In genomic region chr17:42999003-42999525, GRCh38 we compare ENCODE assay signal across 8 cellular contexts. TPM values are rescaled to one million over a fixed set of nuclear protein-coding genes. Genes with fewer than 3 reads are reported as not detected.
DNase-seq lines count a peak whose midpoint lies in the region; ATAC-seq, FAIRE-seq and TF ChIP-seq lines count a peak whose summit lies in the region.

No MANE protein-coding gene starts in this region.

- H4K91ac ChIP-seq in neuronal stem cell (ENCODE audit: low read depth, low read length, poor library complexity): no peak overlapping the region

- no TSS peak for BruUV-seq in OCI-LY7 (replicated peaks; lab: Mats Ljungman, UMichigan)
- no TSS peak for BruUV-seq in endothelial cell of umbilical vein (replicated peaks; lab: Mats Ljungman, UMichigan)

- H3K36me3 Mint-ChIP-seq in CD14-positive monocyte: peaks cover 49 to 58% of the 10 kb centered on the region in 2 donors

- H3K9me2 ChIP-seq in OCI-LY7 (ENCODE audit: insufficient read depth, low read length): no peaks in the 10 kb centered on the region

- no CpG with 5 or more reads among the region's 10 CpGs for WGBS in neuronal stem cell (ENCODE audit: extremely low coverage in 2 of 2, insufficient read length in 2 of 2, insufficient replicate concordance in 1 of 2), 2 donors

- dilution Hi-C loops in endothelial cell of umbilical vein (cut with MboI; ENCODE audit: extremely low pct_ligation_motif_present, low sequenced_read_pairs): no loop called here

- no peak overlapping the region for H2BK5ac ChIP-seq in neuronal stem cell (ENCODE audit: low read length)

- H3K79me1 ChIP-seq in neuronal stem cell (ENCODE audit: low read depth, low read length): peaks cover 6% of the 10 kb centered on the region

- no peak overlapping the region for H4K8ac ChIP-seq in neuronal stem cell (ENCODE audit: low read depth, low read length)

- H3K4me3 ChIP-seq in OCI-LY7 (ENCODE audit: low read depth, low read length, poor library complexity, severe bottlenecking): peak overlapping the region; percentile 95
- H3K4me3 ChIP-seq in endothelial cell of umbilical vein (replicated peaks in 1 of 3; ENCODE audit: insufficient read depth in 1 of 3, low read depth in 1 of 3, low read length in 3 of 3): peak overlapping the region; percentile 56 to 86 (median 58)
- peak overlapping the region; percentile 86 to 95 for H3K4me3 ChIP-seq in neuronal stem cell (ENCODE audit: low read length in 2 of 2)

- H3K9me3 ChIP-seq in OCI-LY7 (ENCODE audit: low read length) (no peaks in the 10 kb centered on the region), endothelial cell of umbilical vein (replicated peaks; ENCODE audit: control insufficient read depth, insufficient read depth, low read length) (no peaks in the 10 kb centered on the region), neuronal stem cell (replicated peaks in 1 of 2; ENCODE audit: control insufficient read depth in 2 of 2, insufficient read depth in 1 of 2, low read depth in 1 of 2, low read length in 2 of 2) (no peaks in the 10 kb centered on the region)

- H3K18ac ChIP-seq in neuronal stem cell (ENCODE audit: low read length): no peak overlapping the region

- H3K36me3 ChIP-seq in OCI-LY7 (ENCODE audit: insufficient read depth, low read length) (peaks cover 69% of the 10 kb centered on the region), endothelial cell of umbilical vein (ENCODE audit: control insufficient read depth in 2 of 2, extremely low read depth in 1 of 2, insufficient read depth in 2 of 2, low read length in 2 of 2) (peaks cover 7 to 25% of the 10 kb centered on the region in 2 experiments), neuronal stem cell (replicated peaks in 1 of 2; ENCODE audit: control insufficient read depth in 2 of 2, insufficient read depth in 2 of 2, low read length in 2 of 2) (peaks cover 33 to 55% of the 10 kb centered on the region in 2 donors)

- peak overlapping the region; percentile 12 for H3K14ac ChIP-seq in neuronal stem cell (ENCODE audit: low read length)

- H3K4me1 Mint-ChIP-seq in CD14-positive monocyte: peaks cover 45% of the 10 kb centered on the region

- no peaks in the 10 kb centered on the region for H3K9me3 Mint-ChIP-seq in CD14-positive monocyte

- no peak overlapping the region for H2AK5ac ChIP-seq in neuronal stem cell (ENCODE audit: low read depth, low read length)

- H2BK12ac ChIP-seq in neuronal stem cell (ENCODE audit: low read length): no peak overlapping the region

- ATAC-seq in HG02763 (IDR thresholded peaks at IDR 0.05; ENCODE audit: unreplicated experiment): no peak
- no peak for ATAC-seq in HG03460 (IDR thresholded peaks at IDR 0.05; ENCODE audit: unreplicated experiment)
- ATAC-seq in GM21515 (IDR thresholded peaks at IDR 0.05; ENCODE audit: unreplicated experiment): no peak

- no peaks in the 10 kb centered on the region for H3K9me1 ChIP-seq in endothelial cell of umbilical vein (replicated peaks; ENCODE audit: control insufficient read depth, extremely low read depth, insufficient read depth, low read length)

- peaks cover 20% of the 10 kb centered on the region for H3K4me1 ChIP-seq in OCI-LY7 (ENCODE audit: insufficient read depth, low read length, poor library complexity, severe bottlenecking)
- peaks cover 23% of the 10 kb centered on the region for H3K4me1 ChIP-seq in endothelial cell of umbilical vein (ENCODE audit: control insufficient read depth, extremely low read depth, insufficient read depth, low read length)
- peaks cover 4 to 6% of the 10 kb centered on the region in 2 donors for H3K4me1 ChIP-seq in neuronal stem cell (ENCODE audit: control insufficient read depth in 2 of 2, insufficient read depth in 1 of 2, low read depth in 1 of 2, low read length in 2 of 2)

- H3K27me3 Mint-ChIP-seq in CD14-positive monocyte (ENCODE audit: low read depth in 3 of 3): peaks cover 0 to 3% (median 0%) of the 10 kb centered on the region in 3 donors

- POLR2A ChIA-PET in OCI-LY7 (lab: Charles Lee): interaction anchor here (0.6 to 2.1 kb wide), 6 partner anchors 9 to 526 kb away, joined by 3 to 21 read pairs (median 3); partner anchors contain the start of gene PSME3
- POLR2A ChIA-PET in endothelial cell of umbilical vein (lab: Charles Lee): interaction anchor here (1.6 to 2.2 kb wide), 2 partner anchors 11 to 317 kb away, joined by 4 to 9 read pairs; no protein-coding TSS in a partner anchor

- H3K27me3 ChIP-seq in endothelial cell of umbilical vein (ENCODE audit: control insufficient read depth in 2 of 2, insufficient read depth in 2 of 2, low read length in 2 of 2) (no peaks in the 10 kb centered on the region), neuronal stem cell (ENCODE audit: control insufficient read depth in 3 of 3, insufficient read depth in 3 of 3, low read depth in 1 of 3, low read length in 3 of 3) (peaks cover 0 to 1% (median 0%) of the 10 kb centered on the region in 3 experiments)

- TF ChIP-seq CTCF in CD14-positive monocyte (IDR thresholded peaks at IDR 0.05) (no peak), OCI-LY7 (conservative IDR thresholded peaks at IDR 0.05; ENCODE audit: low read length) (no peak), endothelial cell of umbilical vein (IDR thresholded peaks at IDR 0.05; ENCODE audit: extremely low read depth in 1 of 2, insufficient read depth in 1 of 2, low read depth in 1 of 2, low read length in 2 of 2) (no peak)

- H3K27ac ChIP-seq in OCI-LY7 (ENCODE audit: low read depth, low read length, poor library complexity, severe bottlenecking): peak overlapping the region; percentile 63
- H3K27ac ChIP-seq in endothelial cell of umbilical vein (ENCODE audit: insufficient read depth, low read depth, low read length): peak overlapping the region; percentile 75
- no peak overlapping the region for H3K27ac ChIP-seq in neuronal stem cell (replicated peaks; ENCODE audit: low read length)

- H3K79me2 ChIP-seq in OCI-LY7 (ENCODE audit: insufficient read depth, low read depth, low read length) (peaks cover 30% of the 10 kb centered on the region), endothelial cell of umbilical vein (ENCODE audit: control insufficient read depth, insufficient read depth, low read length) (peaks cover 27% of the 10 kb centered on the region)

- H2BK120ac ChIP-seq in neuronal stem cell (ENCODE audit: low read depth, low read length): no peak overlapping the region

- peak overlapping the region; percentile 96 to 99 (median 99) for H3K27ac Mint-ChIP-seq in CD14-positive monocyte

- H3K4ac ChIP-seq in neuronal stem cell (ENCODE audit: low read length): no peak overlapping the region

- H3K4me3 Mint-ChIP-seq in CD14-positive monocyte: peak overlapping the region; percentile 91 to 99

- intact Hi-C loops in CD14-positive monocyte (cut with micrococcal nuclease) (loop anchor here (5.0 to 10.0 kb wide), 3 partner anchors 154 to 432 kb away; partner anchors contain the start of genes AOC2 (in 2 of the 2) and MLX (in 1 of the 2)), OCI-LY7 (cut with micrococcal nuclease; ENCODE audit: unreplicated experiment) (loop anchor here (5.0 kb wide), 2 partner anchors 62 to 167 kb away; partner anchors contain the start of gene PSME3), endothelial cell of umbilical vein (cut with micrococcal nuclease) (loop anchor here (2.0 kb wide), 4 partner anchors 18 to 322 kb away; partner anchors contain the start of genes BRCA1, PLEKHH3, PTGES3L and RUNDC1)

- no peak for TF ChIP-seq POLR2A in endothelial cell of umbilical vein (IDR thresholded peaks at IDR 0.05; ENCODE audit: low read depth, low read length)

- H3K4me2 ChIP-seq in OCI-LY7 (ENCODE audit: low read length): peak overlapping the region; percentile 88
- peak overlapping the region; percentile 90 for H3K4me2 ChIP-seq in endothelial cell of umbilical vein (ENCODE audit: insufficient read depth, low read length)
- peak overlapping the region; percentile 80 for H3K4me2 ChIP-seq in neuronal stem cell (ENCODE audit: insufficient read depth, low read length, poor library complexity, severe bottlenecking)

- H2BK15ac ChIP-seq in neuronal stem cell (ENCODE audit: low read length): no peak overlapping the region

- peak overlapping the region; percentile 87 for H3K9ac ChIP-seq in endothelial cell of umbilical vein (replicated peaks; ENCODE audit: extremely low read depth, insufficient read depth, low read length)
- H3K9ac ChIP-seq in neuronal stem cell (ENCODE audit: low read depth, low read length, poor library complexity): peak overlapping the region; percentile 98

- H3K23ac ChIP-seq in neuronal stem cell (ENCODE audit: low read depth, low read length, poor library complexity): no peak overlapping the region

- H2AFZ ChIP-seq in OCI-LY7 (ENCODE audit: low read length) (no peak overlapping the region), endothelial cell of umbilical vein (ENCODE audit: low read depth, low read length) (no peak overlapping the region), neuronal stem cell (ENCODE audit: low read length) (peak overlapping the region; percentile 74)

- H4K20me1 ChIP-seq in OCI-LY7 (ENCODE audit: insufficient read depth, low read length): peaks cover 14% of the 10 kb centered on the region; the same call in 1 of the 2 replicates
- no peaks in the 10 kb centered on the region for H4K20me1 ChIP-seq in endothelial cell of umbilical vein (replicated peaks; ENCODE audit: control insufficient read depth, extremely low read depth, insufficient read depth, low read length)

- no peak for FAIRE-seq in endothelial cell of umbilical vein (lab: Jason Lieb, UNC)

- CTCF ChIA-PET in OCI-LY7 (lab: Charles Lee; ENCODE audit: unreplicated experiment) (no interaction called here), endothelial cell of umbilical vein (lab: Charles Lee) (interaction anchor here (1.1 to 2.4 kb wide), 6 partner anchors 8 to 156 kb away, joined by 4 to 25 read pairs (median 14); partner anchors contain the start of genes AOC2, IFI35, RND2 and VAT1)

- DNase-seq in CD14-positive monocyte (ENCODE audit: low spot score) (no peak), OCI-LY7 (ENCODE audit: low spot score) (no peak), endothelial cell of umbilical vein (ENCODE audit: low read depth, low spot score) (no peak), neuronal stem cell (ENCODE audit: low spot score) (no peak), SIG-M5 (lab: John Stamatoyannopoulos, UW) (no peak)

RNA-seq across cellular contexts. Expression of gene RPL27, which starts 0.8 kb away (rescaled TPM):
- 1,000 to 10,000 TPM; 1,073 to 1,232 TPM for polyA plus RNA-seq in CD14-positive monocyte
- 1,550 and 2,299 TPM in 2 replicates for total RNA-seq in OCI-LY7 (2014; rRNA removed; shearing (Covaris generic))
- 1,241 and 1,313 TPM in 2 replicates for total RNA-seq in OCI-LY7 (2022)
- total RNA-seq in endothelial cell of umbilical vein: 1,014 and 1,102 TPM in 2 replicates
- polyA plus RNA-seq in endothelial cell of umbilical vein: 2,467 and 2,620 TPM in 2 replicates
- polyA plus RNA-seq in endothelial cell of umbilical vein (2011; cell fraction: cytosol; rRNA removed): 4,890 and 5,080 TPM in 2 replicates
- 1,058 and 1,799 TPM in 2 replicates for polyA plus RNA-seq in endothelial cell of umbilical vein (2011; cell fraction: nucleus; rRNA removed)
- polyA plus RNA-seq in endothelial cell of umbilical vein (2012): 2,952 and 3,928 TPM in 2 replicates
- 1,135 and 1,329 TPM in 2 replicates for polyA minus RNA-seq in endothelial cell of umbilical vein
- 601 TPM for polyA minus RNA-seq in endothelial cell of umbilical vein (2011; cell fraction: cytosol; rRNA and poly(A)+ RNA removed)
- polyA minus RNA-seq in endothelial cell of umbilical vein (2011; cell fraction: nucleus; rRNA and poly(A)+ RNA removed): 149 and 293 TPM in 2 replicates
- polyA plus RNA-seq in neuronal stem cell (2013, experiment 1 of 2): 5,619 TPM
- 5,702 TPM for polyA plus RNA-seq in neuronal stem cell (2013, experiment 2 of 2)

RNA-seq across cellular contexts. Expression of gene IFI35, which starts 7.5 kb away (rescaled TPM):
- polyA plus RNA-seq in CD14-positive monocyte (100 to 1,000 TPM; 106 to 152 TPM), endothelial cell of umbilical vein (22.5 and 23.5 TPM in 2 replicates)
- 3.8 and 6.3 TPM in 2 replicates for total RNA-seq in OCI-LY7 (2014; rRNA removed; shearing (Covaris generic))
- total RNA-seq in OCI-LY7 (2022) (8.6 and 10.6 TPM in 2 replicates), endothelial cell of umbilical vein (9.4 and 11.1 TPM in 2 replicates)
- 17.1 and 17.9 TPM in 2 replicates for polyA plus RNA-seq in endothelial cell of umbilical vein (2011; cell fraction: cytosol; rRNA removed)
- polyA plus RNA-seq in endothelial cell of umbilical vein (2011; cell fraction: nucleus; rRNA removed): 13.8 and 14.5 TPM in 2 replicates
- polyA plus RNA-seq in endothelial cell of umbilical vein (2012): 8.8 and 9.0 TPM in 2 replicates
- polyA minus RNA-seq in endothelial cell of umbilical vein: 11.0 and 11.7 TPM in 2 replicates
- polyA minus RNA-seq in endothelial cell of umbilical vein (2011; cell fraction: cytosol; rRNA and poly(A)+ RNA removed): 11.2 TPM
- polyA minus RNA-seq in endothelial cell of umbilical vein (2011; cell fraction: nucleus; rRNA and poly(A)+ RNA removed): 4.4 and 5.2 TPM in 2 replicates
- 0.26 TPM for polyA plus RNA-seq in neuronal stem cell (2013, experiment 1 of 2)
- polyA plus RNA-seq in neuronal stem cell (2013, experiment 2 of 2): 0.29 TPM

RNA-seq across cellular contexts. Expression of gene RUNDC1, which starts 18.7 kb away (rescaled TPM):
- polyA plus RNA-seq in CD14-positive monocyte (10 to 100 TPM in 1 of 2 donors, 1 to 10 TPM in 1; 7.5 to 10.3 TPM), endothelial cell of umbilical vein (7.3 and 9.2 TPM in 2 replicates)
- 11.1 and 12.1 TPM in 2 replicates for total RNA-seq in OCI-LY7 (2014; rRNA removed; shearing (Covaris generic))
- total RNA-seq in OCI-LY7 (2022) (18.6 and 22.5 TPM in 2 replicates), endothelial cell of umbilical vein (11.7 and 12.0 TPM in 2 replicates)
- polyA plus RNA-seq in endothelial cell of umbilical vein (2011; cell fraction: cytosol; rRNA removed): 7.5 and 7.8 TPM in 2 replicates
- polyA plus RNA-seq in endothelial cell of umbilical vein (2011; cell fraction: nucleus; rRNA removed): 9.2 and 9.5 TPM in 2 replicates
- polyA plus RNA-seq in endothelial cell of umbilical vein (2012): 8.1 and 8.9 TPM in 2 replicates
- 11.6 and 13.4 TPM in 2 replicates for polyA minus RNA-seq in endothelial cell of umbilical vein
- 5.4 TPM for polyA minus RNA-seq in endothelial cell of umbilical vein (2011; cell fraction: cytosol; rRNA and poly(A)+ RNA removed)
- polyA minus RNA-seq in endothelial cell of umbilical vein (2011; cell fraction: nucleus; rRNA and poly(A)+ RNA removed): 7.1 and 8.8 TPM in 2 replicates
- 7.7 TPM for polyA plus RNA-seq in neuronal stem cell (2013, experiment 1 of 2)
- polyA plus RNA-seq in neuronal stem cell (2013, experiment 2 of 2): 7.3 TPM

RNA-seq across cellular contexts. Expression of gene PTGES3L, which starts 19.2 kb away (rescaled TPM):
- polyA plus RNA-seq in CD14-positive monocyte: not detected
- 0.13 TPM in 1 of 2 replicates, not detected in the other for total RNA-seq in OCI-LY7 (2014; rRNA removed; shearing (Covaris generic))
- 0.68 and 2.1 TPM in 2 replicates for total RNA-seq in OCI-LY7 (2022)
- total RNA-seq in endothelial cell of umbilical vein: not detected in 2 replicates
- 0.23 and 0.45 TPM in 2 replicates for polyA plus RNA-seq in endothelial cell of umbilical vein
- 0.19 and 0.20 TPM in 2 replicates for polyA plus RNA-seq in endothelial cell of umbilical vein (2011; cell fraction: cytosol; rRNA removed)
- polyA plus RNA-seq in endothelial cell of umbilical vein (2011; cell fraction: nucleus; rRNA removed): 0.67 and 0.78 TPM in 2 replicates
- polyA plus RNA-seq in endothelial cell of umbilical vein (2012): 0.17 TPM in 1 of 2 replicates, not detected in the other
- polyA minus RNA-seq in endothelial cell of umbilical vein: 0.15 and 1.2 TPM in 2 replicates
- polyA minus RNA-seq in endothelial cell of umbilical vein (2011; cell fraction: cytosol; rRNA and poly(A)+ RNA removed): 1.9 TPM
- 0.53 and 1.4 TPM in 2 replicates for polyA minus RNA-seq in endothelial cell of umbilical vein (2011; cell fraction: nucleus; rRNA and poly(A)+ RNA removed)
- 2.3 TPM for polyA plus RNA-seq in neuronal stem cell (2013, experiment 1 of 2)
- polyA plus RNA-seq in neuronal stem cell (2013, experiment 2 of 2): 2.1 TPM

RNA-seq across cellular contexts. Expression of gene VAT1, which starts 23.1 kb away (rescaled TPM):
- polyA plus RNA-seq in CD14-positive monocyte: 10 to 100 TPM; 38.0 to 39.5 TPM
- total RNA-seq in OCI-LY7 (2014; rRNA removed; shearing (Covaris generic)): 26.2 and 33.1 TPM in 2 replicates
- 51.3 and 65.3 TPM in 2 replicates for total RNA-seq in OCI-LY7 (2022)
- 482 and 487 TPM in 2 replicates for total RNA-seq in endothelial cell of umbilical vein
- 339 and 370 TPM in 2 replicates for polyA plus RNA-seq in endothelial cell of umbilical vein
- polyA plus RNA-seq in endothelial cell of umbilical vein (2011; cell fraction: cytosol; rRNA removed): 350 and 373 TPM in 2 replicates
- 171 and 172 TPM in 2 replicates for polyA plus RNA-seq in endothelial cell of umbilical vein (2011; cell fraction: nucleus; rRNA removed)
- 681 and 716 TPM in 2 replicates for polyA plus RNA-seq in endothelial cell of umbilical vein (2012)
- polyA minus RNA-seq in endothelial cell of umbilical vein: 606 and 665 TPM in 2 replicates
- polyA minus RNA-seq in endothelial cell of umbilical vein (2011; cell fraction: cytosol; rRNA and poly(A)+ RNA removed): 77.7 TPM
- polyA minus RNA-seq in endothelial cell of umbilical vein (2011; cell fraction: nucleus; rRNA and poly(A)+ RNA removed): 61.4 and 67.8 TPM in 2 replicates
- polyA plus RNA-seq in neuronal stem cell (2013, experiment 1 of 2): 220 TPM
- 211 TPM for polyA plus RNA-seq in neuronal stem cell (2013, experiment 2 of 2)
